In genomic region chr3:189338366-189338765, GRCh38 we compare ENCODE assay signal across 16 cellular contexts.
"Had no signal": no experiment of that assay in that cellular context is flagged by ENCODE, and none has a peak within 500 bp of the region (broad histone marks: within the 10 kb centered on the region; RNA-seq: fewer than 3 reads in every experiment).

No MANE protein-coding gene starts in this region.

- H3K27me3 ChIP-seq: vagina had no signal

- DNase-seq: activated B cell treated with CpG ODN at 0.5 μM for 24 hours; activated CD4-positive, alpha-beta memory T cell treated with anti-CD3 and anti-CD28 coated beads for 36 hours; activated CD4-positive, alpha-beta T cell treated with anti-CD3 and anti-CD28 coated beads for 4 hours; activated CD8-positive, alpha-beta memory T cell treated with anti-CD3 and anti-CD28 coated beads, Interleukin-2, amount 10 ng/mL, durations not matched to agents 7 days and 5 days; amniotic stem cell; caudate nucleus; effector memory CD8-positive, alpha-beta T cell; hippocampal formation; midbrain; stimulated activated CD8-positive, alpha-beta memory T cell treated with anti-CD3 and anti-CD28 coated beads, Interleukin-4, amount 100 ng/mL, for 48 hours; stimulated activated naive CD4-positive, alpha-beta T cell; T-helper 9 cell had no signal

- H3K27me3 Mint-ChIP-seq: activated CD4-positive, alpha-beta memory T cell treated with anti-CD3 and anti-CD28 coated beads for 36 hours; activated CD8-positive, alpha-beta memory T cell treated with anti-CD3 and anti-CD28 coated beads, Interleukin-2, amount 10 ng/mL, durations not matched to agents 7 days and 5 days; activated naive CD8-positive, alpha-beta T cell; effector memory CD8-positive, alpha-beta T cell had no signal

- H3K4me1 Mint-ChIP-seq: activated B cell treated with CpG ODN at 0.5 μM for 24 hours, neural crest cell had no signal

- H3K27ac Mint-ChIP-seq: activated B cell treated with CpG ODN at 0.5 μM for 24 hours; activated CD4-positive, alpha-beta memory T cell treated with anti-CD3 and anti-CD28 coated beads for 36 hours; activated CD8-positive, alpha-beta memory T cell treated with anti-CD3 and anti-CD28 coated beads, Interleukin-2, amount 10 ng/mL, durations not matched to agents 7 days and 5 days; activated naive CD8-positive, alpha-beta T cell had no signal

- H3K27ac ChIP-seq: vagina had no signal

- ATAC-seq: activated CD8-positive, alpha-beta memory T cell treated with anti-CD3 and anti-CD28 coated beads, Interleukin-2, amount 10 ng/mL, durations not matched to agents 7 days and 5 days; effector memory CD8-positive, alpha-beta T cell; sciatic nerve had no signal

- H3K36me3 Mint-ChIP-seq: activated CD4-positive, alpha-beta memory T cell treated with anti-CD3 and anti-CD28 coated beads for 36 hours; activated naive CD8-positive, alpha-beta T cell had no signal

- H3K36me3 ChIP-seq: vagina had no signal

- H3K9me3 ChIP-seq: vagina had no signal

- H3K4me3 Mint-ChIP-seq: activated B cell treated with CpG ODN at 0.5 μM for 24 hours; activated CD4-positive, alpha-beta memory T cell treated with anti-CD3 and anti-CD28 coated beads for 36 hours; activated CD8-positive, alpha-beta memory T cell treated with anti-CD3 and anti-CD28 coated beads, Interleukin-2, amount 10 ng/mL, durations not matched to agents 7 days and 5 days; activated naive CD8-positive, alpha-beta T cell; effector memory CD8-positive, alpha-beta T cell; neural crest cell had no signal

- H3K4me1 ChIP-seq: vagina had no signal

- H3K4me3 ChIP-seq: vagina had no signal

- H3K9me3 Mint-ChIP-seq: effector memory CD8-positive, alpha-beta T cell; neural crest cell had no signal
